17 cellular contexts compared by ENCODE assay signal in the genomic region with DNA sequence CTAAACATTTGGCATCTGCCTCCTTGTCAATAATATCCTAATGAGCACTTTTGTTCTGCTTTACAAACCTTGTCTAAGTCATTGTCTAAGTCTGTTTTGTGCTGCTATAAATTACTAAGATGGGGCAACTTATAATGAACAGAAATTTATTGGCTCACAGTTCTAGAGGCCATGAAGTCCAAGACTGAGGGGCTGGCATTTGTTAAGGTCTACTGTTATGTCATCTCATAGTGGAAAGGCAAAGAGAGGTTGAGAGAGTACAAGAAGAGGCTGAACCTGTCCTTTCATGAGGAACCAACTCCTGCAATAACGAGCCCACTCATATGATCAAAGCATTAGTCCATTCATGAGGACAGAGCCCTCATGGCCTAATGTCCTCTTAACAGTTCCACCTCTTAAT.
A peak's percentile ranks its signal among the peaks of the same experiment; 100 is the strongest.
DNase-seq lines count a peak whose midpoint lies in the region; ATAC-seq and TF ChIP-seq lines count a peak whose summit lies in the region.
"Had no signal": no experiment of that assay in that cellular context is flagged by ENCODE, and none has a peak within 500 bp of the region (broad histone marks: within the 10 kb centered on the region; RNA-seq: fewer than 3 reads in every experiment).

No MANE protein-coding gene starts in this region.

- peak overlapping the region; percentile 96 for H2BK20ac ChIP-seq in IMR-90 (ENCODE audit: low read depth, low read length)

- no peak overlapping the region for H3K9ac ChIP-seq in IMR-90 (ENCODE audit: low read depth, low read length)

- no peaks in the 10 kb centered on the region for H3K9me3 Mint-ChIP-seq in Caco-2 (ENCODE audit: unreplicated experiment)
- H3K9me3 Mint-ChIP-seq: CD4-positive, alpha-beta T cell had no signal

- ATAC-seq in IMR-90 (ENCODE audit: low read depth) (no peak), HG03175 (IDR thresholded peaks at IDR 0.05; ENCODE audit: unreplicated experiment) (no peak), GM18907 (IDR thresholded peaks at IDR 0.05; ENCODE audit: unreplicated experiment) (no peak)
- ATAC-seq: GM12878 had no signal

- TF ChIP-seq RAD21 in IMR-90 (IDR thresholded peaks at IDR 0.05; ENCODE audit: low read length) = no peak

- no peak overlapping the region for H3K27ac Mint-ChIP-seq in Caco-2 (ENCODE audit: unreplicated experiment)
- H3K27ac Mint-ChIP-seq: B cell; CD4-positive, alpha-beta T cell; H9; IgD-negative memory B cell had no signal

- H3K79me2 ChIP-seq in osteoblast (ENCODE audit: insufficient read depth, low read length) = no peaks in the 10 kb centered on the region

- no peak overlapping the region for H3K4me3 Mint-ChIP-seq in Caco-2 (ENCODE audit: unreplicated experiment)
- H3K4me3 Mint-ChIP-seq: B cell; CD4-positive, alpha-beta T cell; H9; IgD-negative memory B cell had no signal

- intact Hi-C loops in IMR-90 (cut with micrococcal nuclease) (loop anchor here (5.0 to 10.0 kb wide), 4 partner anchors 75 to 1008 kb away; partner anchors contain the start of gene KLF12), cardiac septum (cut with DNase I) (no loop called here), Caco-2 (cut with micrococcal nuclease; ENCODE audit: unreplicated experiment) (no loop called here)

- peak overlapping the region; percentile 96 for H4K91ac ChIP-seq in IMR-90 (ENCODE audit: insufficient read depth, low read depth, low read length)

- BruUV-seq in IMR-90 (replicated peaks; lab: Mats Ljungman, UMichigan) (no TSS peak), Caco-2 (replicated peaks; lab: Mats Ljungman, UMichigan) (no TSS peak)

- peak overlapping the region; percentile 30; the same call in 1 of the 2 replicates for H3K23ac ChIP-seq in IMR-90 (ENCODE audit: low read depth, low read length)

- peak overlapping the region; percentile 95 for H2BK120ac ChIP-seq in IMR-90 (ENCODE audit: low read depth, low read length)

- H3K36me3 Mint-ChIP-seq in Caco-2 (ENCODE audit: insufficient read depth, unreplicated experiment) = no peaks in the 10 kb centered on the region
- H3K36me3 Mint-ChIP-seq: IgD-negative memory B cell had no signal

- no peak for TF ChIP-seq POLR2A in IMR-90 (IDR thresholded peaks at IDR 0.05; ENCODE audit: low read depth, low read length)

- H3K79me1 ChIP-seq in IMR-90 (ENCODE audit: low read depth in 1 of 2, low read length in 2 of 2) = no peaks in the 10 kb centered on the region; a peak in 2 of 4 replicates

- POLR2A ChIA-PET in HEK293 (lab: Yijun Ruan, JAX) = no interaction called here
- POLR2A ChIA-PET in IMR-90 (lab: Charles Lee; ENCODE audit: unreplicated experiment) = no interaction called here
- POLR2A ChIA-PET in Caco-2 (lab: Charles Lee) = no interaction called here

- H2AK5ac ChIP-seq in IMR-90 (ENCODE audit: low read depth, low read length) = peak overlapping the region; percentile 90

- no peak overlapping the region for H2AK9ac ChIP-seq in IMR-90 (replicated peaks; ENCODE audit: low read depth, low read length, poor library complexity)

- H3K27ac ChIP-seq in HEK293 (ENCODE audit: extremely low read depth, low read depth, low read length) (no peak overlapping the region), IMR-90 (ENCODE audit: insufficient read depth, low read length) (peak overlapping the region; percentile 81; the same call in 1 of the 2 replicates), osteoblast (ENCODE audit: low read depth, low read length) (peak overlapping the region; percentile 100)
- H3K27ac ChIP-seq: HL-60 had no signal

- H2BK15ac ChIP-seq in IMR-90 (ENCODE audit: low read depth, low read length) = peak overlapping the region; percentile 98

- no peaks in the 10 kb centered on the region for H3K9me3 ChIP-seq in HEK293 (ENCODE audit: control insufficient read depth, insufficient read depth, low read depth, low read length)
- H3K9me3 ChIP-seq in IMR-90 (ENCODE audit: control insufficient read depth, insufficient read depth, low read length) = no peaks in the 10 kb centered on the region
- no peaks in the 10 kb centered on the region for H3K9me3 ChIP-seq in osteoblast (ENCODE audit: low read depth, low read length)
- H3K9me3 ChIP-seq in Caco-2 = no peaks in the 10 kb centered on the region

- peak overlapping the region; percentile 93 for H4K5ac ChIP-seq in IMR-90 (ENCODE audit: low read depth, low read length)

- H3K4me3 ChIP-seq in HEK293 (ENCODE audit: low read depth, low read length) (no peak overlapping the region), IMR-90 (ENCODE audit: insufficient read depth, low read depth, low read length) (no peak overlapping the region), osteoblast (ENCODE audit: insufficient read depth, low read length) (no peak overlapping the region), Caco-2 (ENCODE audit: low read depth, low read length) (no peak overlapping the region)
- H3K4me3 ChIP-seq: GM12878 had no signal

- peak overlapping the region; percentile 95 for H3K4ac ChIP-seq in IMR-90 (ENCODE audit: low read depth, low read length)

- dilution Hi-C loops in IMR-90 (cut with HindIII; ENCODE audit: low sequenced_read_pairs, unreplicated experiment) = no loop called here

- peak overlapping the region; percentile 74 for H3K14ac ChIP-seq in IMR-90 (replicated peaks; ENCODE audit: low read depth, low read length)

- TF ChIP-seq CTCF in HEK293 (tag by site-specific recombination; IDR thresholded peaks at IDR 0.05) (no peak), IMR-90 (conservative IDR thresholded peaks at IDR 0.05; ENCODE audit: low read depth, low read length) (no peak), osteoblast (IDR thresholded peaks at IDR 0.05; ENCODE audit: extremely low read depth, low read depth, low read length) (no peak), Caco-2 (IDR thresholded peaks at IDR 0.05; ENCODE audit: insufficient read depth in 1 of 2, low read depth in 1 of 2, low read length in 1 of 2, severe bottlenecking in 1 of 2, unreplicated experiment in 1 of 2) (no peak)

- peak overlapping the region; percentile 97 for H3K18ac ChIP-seq in IMR-90 (ENCODE audit: low read depth, low read length)

- no CpG with 5 or more reads among the region's 1 CpG for WGBS in IMR-90 (ENCODE audit: extremely low coverage in 2 of 2, insufficient read length in 1 of 2), 2 experiments

- peak overlapping the region; percentile 65 to 91 for H4K8ac ChIP-seq in IMR-90 (ENCODE audit: low read depth in 2 of 2, low read length in 2 of 2)

- H2AFZ ChIP-seq in IMR-90 (replicated peaks; ENCODE audit: low read length, poor library complexity) (no peak overlapping the region), osteoblast (ENCODE audit: low read length) (no peak overlapping the region)

- H3K4me2 ChIP-seq in IMR-90 (ENCODE audit: low read depth, low read length) (no peak overlapping the region), osteoblast (ENCODE audit: insufficient read depth, low read length) (peak overlapping the region; percentile 9)

- H3K4me1 Mint-ChIP-seq in Caco-2 (ENCODE audit: low read depth, unreplicated experiment) = no peaks in the 10 kb centered on the region
- H3K4me1 Mint-ChIP-seq: B cell, IgD-negative memory B cell had no signal

- CTCF ChIA-PET in HEK293 (lab: Yijun Ruan, JAX) = no interaction called here
- CTCF ChIA-PET in IMR-90 (lab: Yijun Ruan, JAX) = no interaction called here
- CTCF ChIA-PET in Caco-2 (lab: Charles Lee) = no interaction called here

- H3K56ac ChIP-seq in IMR-90 (ENCODE audit: extremely low read depth, insufficient read depth, low read length) = peak overlapping the region; percentile 74

- no peaks in the 10 kb centered on the region for H3K4me1 ChIP-seq in HEK293 (ENCODE audit: control insufficient read depth, insufficient read depth, low read length)
- H3K4me1 ChIP-seq in IMR-90 (ENCODE audit: control insufficient read depth, insufficient read depth, low read length) = peaks cover 24% of the 10 kb centered on the region
- peaks cover 82% of the 10 kb centered on the region for H3K4me1 ChIP-seq in osteoblast (ENCODE audit: insufficient read depth, low read length)
- H3K4me1 ChIP-seq in Caco-2 = no peaks in the 10 kb centered on the region

- no peaks in the 10 kb centered on the region for H3K27me3 ChIP-seq in IMR-90 (ENCODE audit: control insufficient read depth, insufficient read depth, low read length)
- H3K27me3 ChIP-seq in osteoblast (ENCODE audit: insufficient read depth, low read length) = no peaks in the 10 kb centered on the region
- H3K27me3 ChIP-seq in Caco-2 (replicated peaks; ENCODE audit: control insufficient read depth, insufficient read depth, low read length) = no peaks in the 10 kb centered on the region

- H3K36me3 ChIP-seq in HEK293 (ENCODE audit: control insufficient read depth in 2 of 2, insufficient read depth in 1 of 2, low read length in 2 of 2) = no peaks in the 10 kb centered on the region
- no peaks in the 10 kb centered on the region for H3K36me3 ChIP-seq in IMR-90 (ENCODE audit: control insufficient read depth, insufficient read depth, low read length)
- H3K36me3 ChIP-seq in osteoblast (ENCODE audit: insufficient read depth, low read length) = no peaks in the 10 kb centered on the region
- no peaks in the 10 kb centered on the region for H3K36me3 ChIP-seq in Caco-2 (ENCODE audit: control insufficient read depth, insufficient read depth, low read length)

- no peak for DNase-seq in IMR-90
- DNase-seq in astrocyte of the hippocampus (ENCODE audit: low read depth, low spot score) = peak; percentile 18
- no peak for DNase-seq in osteoblast (ENCODE audit: insufficient read length, low spot score, missing footprints)
- DNase-seq in cardiac septum (ENCODE audit: low spot score) = no peak
- DNase-seq in Caco-2 = no peak
- DNase-seq: C1 segment of cervical spinal cord; CD4-positive, alpha-beta T cell; DMS79; GOT3; H9 had no signal

- H3K9me1 ChIP-seq in IMR-90 (ENCODE audit: insufficient read depth, low read length) = peaks cover 3% of the 10 kb centered on the region; the same call in 1 of the 2 replicates

- peak overlapping the region; percentile 89 for H2BK5ac ChIP-seq in IMR-90 (ENCODE audit: low read depth, low read length, poor library complexity, severe bottlenecking)

- H4K20me1 ChIP-seq in IMR-90 (ENCODE audit: insufficient read depth, low read length) (no peaks in the 10 kb centered on the region), osteoblast (ENCODE audit: insufficient read depth, low read length) (no peaks in the 10 kb centered on the region)

- in situ Hi-C loops in IMR-90 (cut with MboI; ENCODE audit: low sequenced_read_pairs) = no loop called here

- H3K27me3 Mint-ChIP-seq in Caco-2 (ENCODE audit: insufficient read depth, unreplicated experiment) = peaks cover 4% of the 10 kb centered on the region
- H3K27me3 Mint-ChIP-seq: CD4-positive, alpha-beta T cell had no signal

TF ChIP-seq in HEK293, 187 proteins besides CTCF, POLR2A, EP300 and RAD21:
- TF ChIP-seq ZNF391 (tag by site-specific recombination; IDR thresholded peaks at IDR 0.05; ENCODE audit: borderline replicate concordance, low read depth) (no peak), SETDB1 (IDR thresholded peaks at IDR 0.05; ENCODE audit: insufficient read length, low read length) (peak; percentile 37)
TF ChIP-seq in HEK293: peak in this region for 1.

TF ChIP-seq in IMR-90, 13 proteins besides CTCF, POLR2A, EP300 and RAD21 (continues in another document):
- no peak for TF ChIP-seq MAZ (IDR thresholded peaks at IDR 0.05; ENCODE audit: borderline replicate concordance, low read depth, low read length)
- no peak for TF ChIP-seq NFE2L2 (IDR thresholded peaks at IDR 0.05; ENCODE audit: low read depth, low read length)
